1 cellular context compared by ENCODE assay signal in genomic region chr3:152268501-152269422, GRCh38.
A peak's percentile ranks its signal among the peaks of the same experiment; 100 is the strongest.
TF ChIP-seq lines count a peak whose summit lies in the region.

Gene MBNL1, plus strand, starts transcription at chr3:152268929. Its CDS starts 31,265 bp downstream, at chr3:152300194.

TF ChIP-seq in HepG2, 621 proteins besides CTCF, POLR2A, EP300 and RAD21 (continued from another document and continues in another):
- TF ChIP-seq, protein P1, sequence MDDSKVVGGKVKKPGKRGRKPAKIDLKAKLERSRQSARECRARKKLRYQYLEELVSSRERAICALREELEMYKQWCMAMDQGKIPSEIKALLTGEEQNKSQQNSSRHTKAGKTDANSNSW (CRISPR knock-in tag; IDR thresholded peaks at IDR 0.05; ENCODE audit: borderline replicate concordance), result no peak
- TF ChIP-seq TOPORS (CRISPR knock-in tag; IDR thresholded peaks at IDR 0.05), result peak; percentile 87
- TF ChIP-seq, protein P2, sequence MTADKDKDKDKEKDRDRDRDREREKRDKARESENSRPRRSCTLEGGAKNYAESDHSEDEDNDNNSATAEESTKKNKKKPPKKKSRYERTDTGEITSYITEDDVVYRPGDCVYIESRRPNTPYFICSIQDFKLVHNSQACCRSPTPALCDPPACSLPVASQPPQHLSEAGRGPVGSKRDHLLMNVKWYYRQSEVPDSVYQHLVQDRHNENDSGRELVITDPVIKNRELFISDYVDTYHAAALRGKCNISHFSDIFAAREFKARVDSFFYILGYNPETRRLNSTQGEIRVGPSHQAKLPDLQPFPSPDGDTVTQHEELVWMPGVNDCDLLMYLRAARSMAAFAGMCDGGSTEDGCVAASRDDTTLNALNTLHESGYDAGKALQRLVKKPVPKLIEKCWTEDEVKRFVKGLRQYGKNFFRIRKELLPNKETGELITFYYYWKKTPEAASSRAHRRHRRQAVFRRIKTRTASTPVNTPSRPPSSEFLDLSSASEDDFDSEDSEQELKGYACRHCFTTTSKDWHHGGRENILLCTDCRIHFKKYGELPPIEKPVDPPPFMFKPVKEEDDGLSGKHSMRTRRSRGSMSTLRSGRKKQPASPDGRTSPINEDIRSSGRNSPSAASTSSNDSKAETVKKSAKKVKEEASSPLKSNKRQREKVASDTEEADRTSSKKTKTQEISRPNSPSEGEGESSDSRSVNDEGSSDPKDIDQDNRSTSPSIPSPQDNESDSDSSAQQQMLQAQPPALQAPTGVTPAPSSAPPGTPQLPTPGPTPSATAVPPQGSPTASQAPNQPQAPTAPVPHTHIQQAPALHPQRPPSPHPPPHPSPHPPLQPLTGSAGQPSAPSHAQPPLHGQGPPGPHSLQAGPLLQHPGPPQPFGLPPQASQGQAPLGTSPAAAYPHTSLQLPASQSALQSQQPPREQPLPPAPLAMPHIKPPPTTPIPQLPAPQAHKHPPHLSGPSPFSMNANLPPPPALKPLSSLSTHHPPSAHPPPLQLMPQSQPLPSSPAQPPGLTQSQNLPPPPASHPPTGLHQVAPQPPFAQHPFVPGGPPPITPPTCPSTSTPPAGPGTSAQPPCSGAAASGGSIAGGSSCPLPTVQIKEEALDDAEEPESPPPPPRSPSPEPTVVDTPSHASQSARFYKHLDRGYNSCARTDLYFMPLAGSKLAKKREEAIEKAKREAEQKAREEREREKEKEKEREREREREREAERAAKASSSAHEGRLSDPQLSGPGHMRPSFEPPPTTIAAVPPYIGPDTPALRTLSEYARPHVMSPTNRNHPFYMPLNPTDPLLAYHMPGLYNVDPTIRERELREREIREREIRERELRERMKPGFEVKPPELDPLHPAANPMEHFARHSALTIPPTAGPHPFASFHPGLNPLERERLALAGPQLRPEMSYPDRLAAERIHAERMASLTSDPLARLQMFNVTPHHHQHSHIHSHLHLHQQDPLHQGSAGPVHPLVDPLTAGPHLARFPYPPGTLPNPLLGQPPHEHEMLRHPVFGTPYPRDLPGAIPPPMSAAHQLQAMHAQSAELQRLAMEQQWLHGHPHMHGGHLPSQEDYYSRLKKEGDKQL (CRISPR knock-in tag; IDR thresholded peaks at IDR 0.05; ENCODE audit: low read depth), result no peak
- TF ChIP-seq CERS6 (CRISPR knock-in tag; IDR thresholded peaks at IDR 0.05), result no peak
- 0 out of 2 replicates have a peak, but pooled peaks have one; percentile 47 for TF ChIP-seq STAT5B (CRISPR knock-in tag; IDR thresholded peaks at IDR 0.05)
- TF ChIP-seq SATB2 (CRISPR knock-in tag; IDR thresholded peaks at IDR 0.05), result peak; percentile 77; the same call in 1 of the 2 replicates
- TF ChIP-seq, protein P3, sequence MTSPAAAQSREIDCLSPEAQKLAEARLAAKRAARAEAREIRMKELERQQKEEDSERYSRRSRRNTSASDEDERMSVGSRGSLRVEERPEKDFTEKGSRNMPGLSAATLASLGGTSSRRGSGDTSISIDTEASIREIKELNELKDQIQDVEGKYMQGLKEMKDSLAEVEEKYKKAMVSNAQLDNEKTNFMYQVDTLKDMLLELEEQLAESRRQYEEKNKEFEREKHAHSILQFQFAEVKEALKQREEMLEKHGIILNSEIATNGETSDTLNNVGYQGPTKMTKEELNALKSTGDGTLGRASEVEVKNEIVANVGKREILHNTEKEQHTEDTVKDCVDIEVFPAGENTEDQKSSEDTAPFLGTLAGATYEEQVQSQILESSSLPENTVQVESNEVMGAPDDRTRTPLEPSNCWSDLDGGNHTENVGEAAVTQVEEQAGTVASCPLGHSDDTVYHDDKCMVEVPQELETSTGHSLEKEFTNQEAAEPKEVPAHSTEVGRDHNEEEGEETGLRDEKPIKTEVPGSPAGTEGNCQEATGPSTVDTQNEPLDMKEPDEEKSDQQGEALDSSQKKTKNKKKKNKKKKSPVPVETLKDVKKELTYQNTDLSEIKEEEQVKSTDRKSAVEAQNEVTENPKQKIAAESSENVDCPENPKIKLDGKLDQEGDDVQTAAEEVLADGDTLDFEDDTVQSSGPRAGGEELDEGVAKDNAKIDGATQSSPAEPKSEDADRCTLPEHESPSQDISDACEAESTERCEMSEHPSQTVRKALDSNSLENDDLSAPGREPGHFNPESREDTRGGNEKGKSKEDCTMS (CRISPR knock-in tag; conservative IDR thresholded peaks at IDR 0.05), result no peak
- no peak for TF ChIP-seq ZKSCAN8 (CRISPR knock-in tag; IDR thresholded peaks at IDR 0.05; ENCODE audit: borderline replicate concordance)
- peak; percentile 29 for TF ChIP-seq RXRA (CRISPR knock-in tag; IDR thresholded peaks at IDR 0.05)
- no peak for TF ChIP-seq TAF15 (IDR thresholded peaks at IDR 0.05; ENCODE audit: low read depth, low read length, poor library complexity, severe bottlenecking)
- TF ChIP-seq POLR2G (IDR thresholded peaks at IDR 0.05; ENCODE audit: low read depth, low read length), result peak; percentile 86
- peak; percentile 63; the same call in 1 of the 2 replicates for TF ChIP-seq ZFP90 (CRISPR knock-in tag; IDR thresholded peaks at IDR 0.05; ENCODE audit: borderline replicate concordance)
- TF ChIP-seq, protein P4, sequence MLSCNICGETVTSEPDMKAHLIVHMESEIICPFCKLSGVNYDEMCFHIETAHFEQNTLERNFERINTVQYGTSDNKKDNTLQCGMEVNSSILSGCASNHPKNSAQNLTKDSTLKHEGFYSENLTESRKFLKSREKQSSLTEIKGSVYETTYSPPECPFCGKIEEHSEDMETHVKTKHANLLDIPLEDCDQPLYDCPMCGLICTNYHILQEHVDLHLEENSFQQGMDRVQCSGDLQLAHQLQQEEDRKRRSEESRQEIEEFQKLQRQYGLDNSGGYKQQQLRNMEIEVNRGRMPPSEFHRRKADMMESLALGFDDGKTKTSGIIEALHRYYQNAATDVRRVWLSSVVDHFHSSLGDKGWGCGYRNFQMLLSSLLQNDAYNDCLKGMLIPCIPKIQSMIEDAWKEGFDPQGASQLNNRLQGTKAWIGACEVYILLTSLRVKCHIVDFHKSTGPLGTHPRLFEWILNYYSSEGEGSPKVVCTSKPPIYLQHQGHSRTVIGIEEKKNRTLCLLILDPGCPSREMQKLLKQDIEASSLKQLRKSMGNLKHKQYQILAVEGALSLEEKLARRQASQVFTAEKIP (CRISPR knock-in tag; IDR thresholded peaks at IDR 0.05; ENCODE audit: borderline replicate concordance), result no peak
- TF ChIP-seq KDM5A (IDR thresholded peaks at IDR 0.05; ENCODE audit: borderline replicate concordance, low read length), result no peak
- no peak for TF ChIP-seq RFX5 (IDR thresholded peaks at IDR 0.05; ENCODE audit: low read depth, low read length)
- TF ChIP-seq ZNF569 (CRISPR knock-in tag; IDR thresholded peaks at IDR 0.05; ENCODE audit: borderline replicate concordance), result no peak
- TF ChIP-seq, protein P5, sequence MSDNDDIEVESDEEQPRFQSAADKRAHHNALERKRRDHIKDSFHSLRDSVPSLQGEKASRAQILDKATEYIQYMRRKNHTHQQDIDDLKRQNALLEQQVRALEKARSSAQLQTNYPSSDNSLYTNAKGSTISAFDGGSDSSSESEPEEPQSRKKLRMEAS (IDR thresholded peaks at IDR 0.05), result peak; percentile 94
- TF ChIP-seq ZNF749 (CRISPR knock-in tag; IDR thresholded peaks at IDR 0.05; ENCODE audit: borderline replicate concordance), result 0 out of 2 replicates have a peak, but pooled peaks have one; percentile 28
- TF ChIP-seq, protein P6, sequence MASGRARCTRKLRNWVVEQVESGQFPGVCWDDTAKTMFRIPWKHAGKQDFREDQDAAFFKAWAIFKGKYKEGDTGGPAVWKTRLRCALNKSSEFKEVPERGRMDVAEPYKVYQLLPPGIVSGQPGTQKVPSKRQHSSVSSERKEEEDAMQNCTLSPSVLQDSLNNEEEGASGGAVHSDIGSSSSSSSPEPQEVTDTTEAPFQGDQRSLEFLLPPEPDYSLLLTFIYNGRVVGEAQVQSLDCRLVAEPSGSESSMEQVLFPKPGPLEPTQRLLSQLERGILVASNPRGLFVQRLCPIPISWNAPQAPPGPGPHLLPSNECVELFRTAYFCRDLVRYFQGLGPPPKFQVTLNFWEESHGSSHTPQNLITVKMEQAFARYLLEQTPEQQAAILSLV (CRISPR knock-in tag; IDR thresholded peaks at IDR 0.05; ENCODE audit: borderline replicate concordance), result no peak; the same call in 1 of the 2 replicates
- peak; percentile 17; the same call in 1 of the 2 replicates for TF ChIP-seq ZNF337 (CRISPR knock-in tag; IDR thresholded peaks at IDR 0.05; ENCODE audit: borderline replicate concordance, low read depth)
- TF ChIP-seq MED13 (CRISPR knock-in tag; IDR thresholded peaks at IDR 0.05), result peak; percentile 79
- TF ChIP-seq, protein P7, sequence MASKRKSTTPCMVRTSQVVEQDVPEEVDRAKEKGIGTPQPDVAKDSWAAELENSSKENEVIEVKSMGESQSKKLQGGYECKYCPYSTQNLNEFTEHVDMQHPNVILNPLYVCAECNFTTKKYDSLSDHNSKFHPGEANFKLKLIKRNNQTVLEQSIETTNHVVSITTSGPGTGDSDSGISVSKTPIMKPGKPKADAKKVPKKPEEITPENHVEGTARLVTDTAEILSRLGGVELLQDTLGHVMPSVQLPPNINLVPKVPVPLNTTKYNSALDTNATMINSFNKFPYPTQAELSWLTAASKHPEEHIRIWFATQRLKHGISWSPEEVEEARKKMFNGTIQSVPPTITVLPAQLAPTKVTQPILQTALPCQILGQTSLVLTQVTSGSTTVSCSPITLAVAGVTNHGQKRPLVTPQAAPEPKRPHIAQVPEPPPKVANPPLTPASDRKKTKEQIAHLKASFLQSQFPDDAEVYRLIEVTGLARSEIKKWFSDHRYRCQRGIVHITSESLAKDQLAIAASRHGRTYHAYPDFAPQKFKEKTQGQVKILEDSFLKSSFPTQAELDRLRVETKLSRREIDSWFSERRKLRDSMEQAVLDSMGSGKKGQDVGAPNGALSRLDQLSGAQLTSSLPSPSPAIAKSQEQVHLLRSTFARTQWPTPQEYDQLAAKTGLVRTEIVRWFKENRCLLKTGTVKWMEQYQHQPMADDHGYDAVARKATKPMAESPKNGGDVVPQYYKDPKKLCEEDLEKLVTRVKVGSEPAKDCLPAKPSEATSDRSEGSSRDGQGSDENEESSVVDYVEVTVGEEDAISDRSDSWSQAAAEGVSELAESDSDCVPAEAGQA (IDR thresholded peaks at IDR 0.05; ENCODE audit: low read depth), result no peak
- TF ChIP-seq, protein P7 (CRISPR knock-in tag; IDR thresholded peaks at IDR 0.05; ENCODE audit: borderline replicate concordance), result no peak; the same call in 1 of the 2 replicates
- no peak; the same call in none of the 2 replicates for TF ChIP-seq ZNF281 (CRISPR knock-in tag; IDR thresholded peaks at IDR 0.05; ENCODE audit: borderline replicate concordance)
- peak; percentile 34; the same call in 1 of the 2 replicates for TF ChIP-seq SMAD3 (CRISPR knock-in tag; IDR thresholded peaks at IDR 0.05)
- TF ChIP-seq CHCHD3 (CRISPR knock-in tag; IDR thresholded peaks at IDR 0.05), result no peak
- TF ChIP-seq REL (CRISPR knock-in tag; conservative IDR thresholded peaks at IDR 0.05), result no peak
- TF ChIP-seq, protein P8, sequence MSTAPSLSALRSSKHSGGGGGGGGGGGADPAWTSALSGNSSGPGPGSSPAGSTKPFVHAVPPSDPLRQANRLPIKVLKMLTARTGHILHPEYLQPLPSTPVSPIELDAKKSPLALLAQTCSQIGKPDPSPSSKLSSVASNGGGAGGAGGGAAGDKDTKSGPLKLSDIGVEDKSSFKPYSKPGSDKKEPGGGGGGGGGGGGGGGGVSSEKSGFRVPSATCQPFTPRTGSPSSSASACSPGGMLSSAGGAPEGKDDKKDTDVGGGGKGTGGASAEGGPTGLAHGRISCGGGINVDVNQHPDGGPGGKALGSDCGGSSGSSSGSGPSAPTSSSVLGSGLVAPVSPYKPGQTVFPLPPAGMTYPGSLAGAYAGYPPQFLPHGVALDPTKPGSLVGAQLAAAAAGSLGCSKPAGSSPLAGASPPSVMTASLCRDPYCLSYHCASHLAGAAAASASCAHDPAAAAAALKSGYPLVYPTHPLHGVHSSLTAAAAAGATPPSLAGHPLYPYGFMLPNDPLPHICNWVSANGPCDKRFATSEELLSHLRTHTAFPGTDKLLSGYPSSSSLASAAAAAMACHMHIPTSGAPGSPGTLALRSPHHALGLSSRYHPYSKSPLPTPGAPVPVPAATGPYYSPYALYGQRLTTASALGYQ (CRISPR knock-in tag; IDR thresholded peaks at IDR 0.05), result peak; percentile 46; the same call in 1 of the 2 replicates
- TF ChIP-seq SIN3A (IDR thresholded peaks at IDR 0.05; ENCODE audit: borderline replicate concordance, low read depth, low read length), result no peak; the same call in 1 of the 2 replicates
- TF ChIP-seq CC2D1A (CRISPR knock-in tag; IDR thresholded peaks at IDR 0.05), result no peak
- TF ChIP-seq SETDB1 (CRISPR knock-in tag; IDR thresholded peaks at IDR 0.05; ENCODE audit: borderline replicate concordance), result no peak
- TF ChIP-seq GATAD1 (CRISPR knock-in tag; IDR thresholded peaks at IDR 0.05), result no peak; the same call in 1 of the 2 replicates
